ENCODE assay signal across 8 cellular contexts in genomic region chr16:85798901-85799496, GRCh38. TPM values are rescaled to one million over a fixed set of nuclear protein-coding genes. Genes with fewer than 3 reads are reported as not detected.
A peak's percentile ranks its signal among the peaks of the same experiment; 100 is the strongest.
DNase-seq lines count a peak whose midpoint lies in the region; ATAC-seq and TF ChIP-seq lines count a peak whose summit lies in the region.

No MANE protein-coding gene starts in this region.

- H3K14ac ChIP-seq in mesenchymal stem cell (ENCODE audit: low read length in 2 of 2): peak overlapping the region in 1 of 2 experiments; percentile 94

- TF ChIP-seq CTCF in AG10803 (conservative IDR thresholded peaks at IDR 0.05; ENCODE audit: low read length) (no peak), thoracic aorta (IDR thresholded peaks at IDR 0.05) (no peak)

- H3K4me3 ChIP-seq in AG10803 (ENCODE audit: low read length): peak overlapping the region; percentile 94
- H3K4me3 ChIP-seq in ectodermal cell (ENCODE audit: insufficient read depth, low read depth, low read length): peak overlapping the region; percentile 100
- H3K4me3 ChIP-seq in mesenchymal stem cell (ENCODE audit: insufficient read depth in 1 of 2, low read depth in 1 of 2, low read length in 2 of 2): peak overlapping the region; percentile 94 to 98
- H3K4me3 ChIP-seq in thoracic aorta: peak overlapping the region; percentile 96

- peak overlapping the region in 1 of 2 experiments; percentile 95 for H3K23ac ChIP-seq in mesenchymal stem cell (ENCODE audit: low read length in 2 of 2)

- peak; percentile 28 for DNase-seq in AG10803 (ENCODE audit: low read depth)
- peak in 2 of 3 donors; percentile 18 to 19 for DNase-seq in T-helper 17 cell
- peak; percentile 63 for DNase-seq in mesenchymal stem cell
- no peak for DNase-seq in thoracic aorta (ENCODE audit: low spot score)
- no peak for DNase-seq in DMS153 (lab: John Stamatoyannopoulos, UW)

- no peak overlapping the region for H2AK5ac ChIP-seq in mesenchymal stem cell (ENCODE audit: low read length, severe bottlenecking)

- peak overlapping the region; percentile 85 for H4K8ac ChIP-seq in mesenchymal stem cell (ENCODE audit: low read length)

- peak overlapping the region; percentile 60 for H2AFZ ChIP-seq in mesenchymal stem cell (ENCODE audit: low read depth, low read length)

- peak overlapping the region; percentile 74 for H2BK120ac ChIP-seq in mesenchymal stem cell (ENCODE audit: low read depth, low read length)

- H3K4ac ChIP-seq in mesenchymal stem cell (ENCODE audit: low read depth in 1 of 2, low read length in 2 of 2): peak overlapping the region; percentile 81 to 88

- peak overlapping the region; percentile 98 for H3K9ac ChIP-seq in mesenchymal stem cell (ENCODE audit: low read length)

- H2BK5ac ChIP-seq in mesenchymal stem cell (ENCODE audit: low read depth, low read length, poor library complexity, severe bottlenecking): peak overlapping the region; percentile 46

- H3K4me1 ChIP-seq in ectodermal cell (ENCODE audit: control insufficient read depth, insufficient read depth, low read length): peaks cover 10% of the 10 kb centered on the region
- H3K4me1 ChIP-seq in mesenchymal stem cell (ENCODE audit: control insufficient read depth, insufficient read depth, low read depth, low read length): peaks cover 13% of the 10 kb centered on the region
- H3K4me1 ChIP-seq in thoracic aorta (ENCODE audit: control insufficient read depth in 1 of 2, low read depth in 2 of 2): peaks cover 11 to 25% of the 10 kb centered on the region in 2 donors

- H3K9me3 ChIP-seq in T-helper 17 cell (ENCODE audit: control insufficient read depth, low read length, poor library complexity, severe bottlenecking) (no peaks in the 10 kb centered on the region), ectodermal cell (ENCODE audit: control insufficient read depth, low read length) (no peaks in the 10 kb centered on the region), mesenchymal stem cell (ENCODE audit: control insufficient read depth, low read length) (no peaks in the 10 kb centered on the region), thoracic aorta (no peaks in the 10 kb centered on the region)

- H3K79me1 ChIP-seq in mesenchymal stem cell (replicated peaks; ENCODE audit: low read length, poor library complexity, severe bottlenecking): peaks cover 17% of the 10 kb centered on the region

- H2BK12ac ChIP-seq in mesenchymal stem cell (ENCODE audit: low read length in 2 of 2): peak overlapping the region in 1 of 2 experiments; percentile 79

- peak; percentile 26 for ATAC-seq in GM18907 (IDR thresholded peaks at IDR 0.05; ENCODE audit: unreplicated experiment)
- ATAC-seq in HG03175 (IDR thresholded peaks at IDR 0.05; ENCODE audit: unreplicated experiment): peak; percentile 38
- ATAC-seq in T-helper 17 cell: peak; percentile 21
- ATAC-seq in thoracic aorta (ENCODE audit: insufficient number of reproducible peaks, low FRiP score, low read depth): no peak

- H3K18ac ChIP-seq in mesenchymal stem cell (ENCODE audit: low read depth in 1 of 2, low read length in 2 of 2): peak overlapping the region; percentile 93 to 96

- H3K4me3 Mint-ChIP-seq in T-helper 17 cell: peak overlapping the region; percentile 91

- no peaks in the 10 kb centered on the region for H3K27me3 Mint-ChIP-seq in T-helper 17 cell

- H3K36me3 ChIP-seq in ectodermal cell (ENCODE audit: control insufficient read depth, insufficient read depth, low read length) (peaks cover 34% of the 10 kb centered on the region), mesenchymal stem cell (ENCODE audit: control insufficient read depth in 1 of 2, insufficient read depth in 2 of 2, low read depth in 1 of 2, low read length in 2 of 2) (peaks cover 38 to 60% of the 10 kb centered on the region in 2 experiments), thoracic aorta (peaks cover 17% of the 10 kb centered on the region)

- H2BK15ac ChIP-seq in mesenchymal stem cell (ENCODE audit: low read depth, poor library complexity, severe bottlenecking): peak overlapping the region; percentile 54

- peak overlapping the region; percentile 84 for H4K91ac ChIP-seq in mesenchymal stem cell (ENCODE audit: low read length)

- H3K27me3 ChIP-seq in ectodermal cell (ENCODE audit: control insufficient read depth, insufficient read depth, low read length, poor library complexity, severe bottlenecking) (no peaks in the 10 kb centered on the region), mesenchymal stem cell (ENCODE audit: control insufficient read depth in 1 of 2, insufficient read depth in 1 of 2, low read length in 2 of 2) (no peaks in the 10 kb centered on the region), thoracic aorta (replicated peaks; ENCODE audit: insufficient read depth) (no peaks in the 10 kb centered on the region)

- H3K27ac ChIP-seq in ectodermal cell (ENCODE audit: insufficient read depth, low read depth, low read length, poor library complexity, severe bottlenecking): peak overlapping the region; percentile 30
- peak overlapping the region; percentile 45 for H3K27ac ChIP-seq in mesenchymal stem cell (ENCODE audit: low read length, poor library complexity, severe bottlenecking)
- peak overlapping the region; percentile 37 to 62 for H3K27ac ChIP-seq in thoracic aorta

- H3K4me2 ChIP-seq in mesenchymal stem cell (ENCODE audit: low read length, poor library complexity, severe bottlenecking): peak overlapping the region; percentile 89

- H3K4me1 Mint-ChIP-seq in T-helper 17 cell: peaks cover 42% of the 10 kb centered on the region

- H3K36me3 Mint-ChIP-seq in T-helper 17 cell (ENCODE audit: low read depth): peaks cover 18% of the 10 kb centered on the region

- WGBS in ectodermal cell, 2 experiments: 1% methylated on average over 51 of the region's 51 CpGs
- WGBS in mesenchymal stem cell: under 1% methylated on average over 35 of the region's 51 CpGs

- peak overlapping the region; percentile 98 for H3K27ac Mint-ChIP-seq in T-helper 17 cell

RNA-seq across cellular contexts. Expression of gene EMC8, which starts 0.3 kb away (rescaled TPM):
- total RNA-seq in T-helper 17 cell (10 to 100 TPM; 32.5 to 40.1 TPM), thoracic aorta (10 to 100 TPM; 30.7 to 36.6 TPM)
- 36.0 TPM for polyA plus RNA-seq in ectodermal cell (2013, experiment 1 of 4)
- 37.4 TPM for polyA plus RNA-seq in ectodermal cell (2013, experiment 2 of 4)
- polyA plus RNA-seq in ectodermal cell (2013, experiment 3 of 4): 32.2 TPM
- polyA plus RNA-seq in ectodermal cell (2013, experiment 4 of 4): 37.0 TPM
- polyA plus RNA-seq in mesenchymal stem cell (2013, experiment 1 of 2): 26.5 TPM
- 26.0 TPM for polyA plus RNA-seq in mesenchymal stem cell (2013, experiment 2 of 2)

RNA-seq across cellular contexts. Expression of gene COX4I1, which starts 0.5 kb away (rescaled TPM):
- total RNA-seq in T-helper 17 cell: 100 to 1,000 TPM; 526 to 533 TPM
- polyA plus RNA-seq in ectodermal cell (2013, experiment 1 of 4): 568 TPM
- 574 TPM for polyA plus RNA-seq in ectodermal cell (2013, experiment 2 of 4)
- polyA plus RNA-seq in ectodermal cell (2013, experiment 3 of 4): 531 TPM
- 582 TPM for polyA plus RNA-seq in ectodermal cell (2013, experiment 4 of 4)
- 933 TPM for polyA plus RNA-seq in mesenchymal stem cell (2013, experiment 1 of 2)
- polyA plus RNA-seq in mesenchymal stem cell (2013, experiment 2 of 2): 903 TPM
- 100 to 1,000 TPM; 220 to 234 TPM for total RNA-seq in thoracic aorta

RNA-seq across cellular contexts. Expression of gene C16orf74, which starts 48.1 kb away (rescaled TPM):
- 1 to 10 TPM; 4.6 to 7.2 TPM for total RNA-seq in T-helper 17 cell
- polyA plus RNA-seq in ectodermal cell (2013, experiment 1 of 4): 1.1 TPM
- polyA plus RNA-seq in ectodermal cell (2013, experiment 2 of 4): 2.5 TPM
- 2.4 TPM for polyA plus RNA-seq in ectodermal cell (2013, experiment 3 of 4)
- polyA plus RNA-seq in ectodermal cell (2013, experiment 4 of 4): 3.0 TPM
- polyA plus RNA-seq in mesenchymal stem cell (2013, experiment 1 of 2): 6.1 TPM
- polyA plus RNA-seq in mesenchymal stem cell (2013, experiment 2 of 2): 6.5 TPM
- total RNA-seq in thoracic aorta: 1 to 10 TPM in 1 of 2 donors, not detected in 1; 1.2 TPM

Comparison
In these comparisons a context has a peak if more than half of its experiments do, and no peak if none do; other contexts are left out.
1. DNase-seq: peak in AG10803 (single experiment), T-helper 17 cell (2 of 3) and mesenchymal stem cell (single experiment); none in thoracic aorta (single experiment) and DMS153 (single experiment).
2. Peak in every context shown above with its lines, with median percentiles within 50 percentile points of each other: H3K4me3 ChIP-seq and H3K27ac ChIP-seq.